29 cellular contexts compared by ENCODE assay signal in the genomic region with DNA sequence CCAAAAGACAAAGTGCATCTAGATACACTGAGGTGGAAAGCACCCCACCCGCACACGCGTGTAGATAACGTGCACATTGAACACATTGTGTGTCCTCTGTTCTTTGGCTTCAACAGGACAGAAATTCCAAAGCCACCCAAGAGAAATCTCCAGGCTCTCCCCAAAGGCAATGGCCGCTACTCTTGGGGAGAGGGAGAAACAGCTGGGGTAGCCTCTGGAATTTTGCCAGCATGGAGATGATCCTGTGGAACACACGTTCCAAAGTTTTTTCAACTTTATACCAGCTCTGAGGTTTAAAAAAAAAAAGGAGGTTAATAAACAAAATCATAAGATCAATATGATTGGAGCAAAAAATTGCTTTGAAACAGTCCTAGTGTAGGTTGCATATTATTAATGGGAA.
"Had no signal": no experiment of that assay in that cellular context is flagged by ENCODE, and none has a peak within 500 bp of the region (broad histone marks: within the 10 kb centered on the region; RNA-seq: fewer than 3 reads in every experiment).

No MANE protein-coding gene starts in this region.

- H3K27me3 ChIP-seq: adrenal gland, ascending aorta, body of pancreas, brain microvascular endothelial cell, breast epithelium, cardiac muscle cell had no signal

- H3K9me3 ChIP-seq: adrenal gland, body of pancreas had no signal

- H3K4me3 ChIP-seq: adrenal gland, ascending aorta, body of pancreas, breast epithelium, cardiac muscle cell had no signal

- H3K27ac ChIP-seq: adrenal gland, ascending aorta, body of pancreas, brain microvascular endothelial cell, breast epithelium, cardiac muscle cell had no signal

- H3K36me3 ChIP-seq: adrenal gland, ascending aorta, brain microvascular endothelial cell, breast epithelium, cardiac muscle cell had no signal

- H3K4me1 ChIP-seq: adrenal gland, ascending aorta, body of pancreas had no signal

- DNase-seq: activated effector memory CD4-positive, alpha-beta T cell treated with anti-CD3 and anti-CD28 coated beads, Interleukin-2, amount 50 U/mL, for 16 hours; activated effector memory CD4-positive, alpha-beta T cell treated with Interleukin-2 at 50 U/mL for 16 hours; activated gamma-delta T cell; activated gamma-delta T cell treated with Interleukin-2 at 50 U/mL for 16 hours; activated naive CD4-positive, alpha-beta T cell; activated naive CD4-positive, alpha-beta T cell treated with anti-CD3 and anti-CD28 coated beads for 36 hours; activated naive CD4-positive, alpha-beta T cell treated with anti-CD3 and anti-CD28 coated beads, Interleukin-2, amount 10 ng/mL, durations not matched to agents 7 days and 5 days; activated naive CD4-positive, alpha-beta T cell treated with anti-CD3 and anti-CD28 coated beads, Interleukin-2, amount 50 U/mL, for 16 hours; activated naive CD4-positive, alpha-beta T cell treated with Interleukin-2 at 50 U/mL for 16 hours; activated naive CD8-positive, alpha-beta T cell treated with anti-CD3 and anti-CD28 coated beads for 36 hours; activated naive CD8-positive, alpha-beta T cell treated with anti-CD3 and anti-CD28 coated beads, Interleukin-2, amount 10 ng/mL, durations not matched to agents 7 days and 5 days; activated naive CD8-positive, alpha-beta T cell treated with anti-CD3 and anti-CD28 coated beads, Interleukin-2, amount 50 U/mL, for 24 hours; activated T-cell treated with anti-CD3 and anti-CD28 coated beads, Interleukin-2, amount 50 U/mL, for 24 hours; activated T-cell treated with anti-CD3 and anti-CD28 coated beads, Interleukin-2, amount 50 U/mL, for 4 hours; activated T-cell treated with anti-CD3 and anti-CD28 coated beads, Interleukin-2, amount 50 U/mL, for 48 hours; activated T-cell treated with anti-CD3 and anti-CD28 coated beads, Interleukin-2, amount 50 U/mL, for 72 hours; adrenal gland; amniotic stem cell; amygdala; anterior cingulate cortex; aorta; body of pancreas; brain microvascular endothelial cell; caudate nucleus; central memory CD4-positive, alpha-beta T cell; cerebellar nuclear complex had no signal
